In genomic region chr10:96651998-96652431, GRCh38 we compare ENCODE assay signal across 8 cellular contexts.
DNase-seq lines count a peak whose midpoint lies in the region; ATAC-seq and TF ChIP-seq lines count a peak whose summit lies in the region.

No MANE protein-coding gene starts in this region.

- TF ChIP-seq CTCF in BE2C (IDR thresholded peaks at IDR 0.05; ENCODE audit: low read depth, low read length), result no peak

- H3K4me3 ChIP-seq in BLaER1 (peak overlapping the region; percentile 39; the same call in 1 of the 2 replicates), BE2C (ENCODE audit: low read depth, low read length) (no peak overlapping the region)

- peaks cover 98% of the 10 kb centered on the region for H4K20me1 ChIP-seq in BLaER1

- H3K9ac ChIP-seq in BLaER1, result peak overlapping the region; percentile 69; the same call in 1 of the 2 replicates

- peaks cover 5% of the 10 kb centered on the region for H3K36me3 Mint-ChIP-seq in activated T-helper 1 cell treated with anti-CD3 and anti-CD28 coated beads, Interleukin-12 subunit alpha, Interleukin-12 subunit beta, Interleukin-2, Interleukin-4 antibody, amounts not matched to agents 30 ng/mL and 10 ng/mL and 1 ng/mL, durations not matched to agents 14 hours and 24 hours and 36 hours (ENCODE audit: low read depth)

- peaks cover 5% of the 10 kb centered on the region for H3K9me3 Mint-ChIP-seq in activated T-helper 1 cell treated with anti-CD3 and anti-CD28 coated beads, Interleukin-12 subunit alpha, Interleukin-12 subunit beta, Interleukin-2, Interleukin-4 antibody, amounts not matched to agents 30 ng/mL and 10 ng/mL and 1 ng/mL, durations not matched to agents 14 hours and 24 hours and 36 hours

- intact Hi-C loops in activated T-helper 1 cell treated with anti-CD3 and anti-CD28 coated beads, Interleukin-12 subunit alpha, Interleukin-12 subunit beta, Interleukin-2, Interleukin-4 antibody, amounts not matched to agents 30 ng/mL and 10 ng/mL and 1 ng/mL, durations not matched to agents 14 hours and 24 hours and 36 hours (cut with micrococcal nuclease), result loop anchor here (1.0 to 5.0 kb wide), 2 partner anchors 43 to 65 kb away; partner anchors contain the start of gene TM9SF3

- peak overlapping the region; percentile 86 for H3K27ac Mint-ChIP-seq in activated T-helper 1 cell treated with anti-CD3 and anti-CD28 coated beads, Interleukin-12 subunit alpha, Interleukin-12 subunit beta, Interleukin-2, Interleukin-4 antibody, amounts not matched to agents 30 ng/mL and 10 ng/mL and 1 ng/mL, durations not matched to agents 14 hours and 24 hours and 36 hours

- peak overlapping the region; percentile 85 for H3K4me2 ChIP-seq in BLaER1

- H3K4me1 ChIP-seq in BLaER1 (peaks cover 97% of the 10 kb centered on the region), BE2C (no peaks in the 10 kb centered on the region)

- DNase-seq in activated T-helper 1 cell treated with anti-CD3 and anti-CD28 coated beads, Interleukin-12 subunit alpha, Interleukin-12 subunit beta, Interleukin-2, Interleukin-4 antibody, amounts not matched to agents 30 ng/mL and 10 ng/mL and 1 ng/mL, durations not matched to agents 14 hours and 24 hours and 36 hours (ENCODE audit: low spot score), result no peak
- DNase-seq in BE2C (no peak), AG08396 (ENCODE audit: low spot score) (no peak)

- peaks cover 24% of the 10 kb centered on the region for H3K9me3 ChIP-seq in BLaER1
- H3K9me3 ChIP-seq in BE2C, result no peaks in the 10 kb centered on the region

- H3K27me3 ChIP-seq in BLaER1, result no peaks in the 10 kb centered on the region
- no peaks in the 10 kb centered on the region for H3K27me3 ChIP-seq in BE2C

- H3K4me3 Mint-ChIP-seq in activated T-helper 1 cell treated with anti-CD3 and anti-CD28 coated beads, Interleukin-12 subunit alpha, Interleukin-12 subunit beta, Interleukin-2, Interleukin-4 antibody, amounts not matched to agents 30 ng/mL and 10 ng/mL and 1 ng/mL, durations not matched to agents 14 hours and 24 hours and 36 hours, result peak overlapping the region; percentile 49

- H3K27me3 Mint-ChIP-seq in activated T-helper 1 cell treated with anti-CD3 and anti-CD28 coated beads, Interleukin-12 subunit alpha, Interleukin-12 subunit beta, Interleukin-2, Interleukin-4 antibody, amounts not matched to agents 30 ng/mL and 10 ng/mL and 1 ng/mL, durations not matched to agents 14 hours and 24 hours and 36 hours (ENCODE audit: insufficient read depth), result no peaks in the 10 kb centered on the region

- peaks cover 41% of the 10 kb centered on the region for H3K4me1 Mint-ChIP-seq in activated T-helper 1 cell treated with anti-CD3 and anti-CD28 coated beads, Interleukin-12 subunit alpha, Interleukin-12 subunit beta, Interleukin-2, Interleukin-4 antibody, amounts not matched to agents 30 ng/mL and 10 ng/mL and 1 ng/mL, durations not matched to agents 14 hours and 24 hours and 36 hours (ENCODE audit: low read depth)

- peak overlapping the region; percentile 84 for H3K27ac ChIP-seq in BLaER1

- H3K36me3 ChIP-seq in BLaER1 (peaks cover 86% of the 10 kb centered on the region), BE2C (no peaks in the 10 kb centered on the region)

- ATAC-seq in GM19395 (IDR thresholded peaks at IDR 0.05; ENCODE audit: unreplicated experiment) (peak; percentile 76), HG03571 (IDR thresholded peaks at IDR 0.05; ENCODE audit: unreplicated experiment) (peak; percentile 68), GM18867 (IDR thresholded peaks at IDR 0.05; ENCODE audit: unreplicated experiment) (no peak), HG02588 (IDR thresholded peaks at IDR 0.05; ENCODE audit: unreplicated experiment) (no peak)

Comparison
In these comparisons a context has a peak if more than half of its experiments do, and no peak if none do; other contexts are left out.
1. ATAC-seq: peak in GM19395 (single experiment) and HG03571 (single experiment); none in GM18867 (single experiment) and HG02588 (single experiment).